10 cellular contexts compared by ENCODE assay signal in genomic region chr20:31708839-31709534, GRCh38. TPM values are rescaled to one million over a fixed set of nuclear protein-coding genes. Genes with fewer than 3 reads are reported as not detected.
DNase-seq lines count a peak whose midpoint lies in the region; ATAC-seq, FAIRE-seq and TF ChIP-seq lines count a peak whose summit lies in the region.
"Had no signal": no experiment of that assay in that cellular context is flagged by ENCODE, and none has a peak within 500 bp of the region (broad histone marks: within the 10 kb centered on the region; RNA-seq: fewer than 3 reads in every experiment).

No MANE protein-coding gene starts in this region.

- H3K36me3 ChIP-seq in left ventricle myocardium inferior (peaks cover 40% of the 10 kb centered on the region), upper lobe of right lung (peaks cover 49% of the 10 kb centered on the region)

- TF ChIP-seq CTCF in left ventricle myocardium inferior (IDR thresholded peaks at IDR 0.05; ENCODE audit: borderline replicate concordance) (no peak), RWPE1 (conservative IDR thresholded peaks at IDR 0.05; ENCODE audit: low read depth) (no peak), upper lobe of right lung (IDR thresholded peaks at IDR 0.05) (no peak)

- POLR2A ChIA-PET in RWPE1 (lab: Yijun Ruan, JAX; ENCODE audit: low non-redundant PET) = interaction anchor here (0.6 kb wide), 1 partner anchor 9 kb away, joined by 4 read pairs; no protein-coding TSS in a partner anchor

- no peak for FAIRE-seq in HTR-8/SVneo (lab: Jason Lieb, UNC)

- no peaks in the 10 kb centered on the region for H3K27me3 ChIP-seq in left ventricle myocardium inferior (ENCODE audit: low read depth)
- no peaks in the 10 kb centered on the region for H3K27me3 ChIP-seq in layer of hippocampus (ENCODE audit: control insufficient read depth, insufficient read depth, low read length)
- no peaks in the 10 kb centered on the region for H3K27me3 ChIP-seq in upper lobe of right lung

- no peak for DNase-seq in left ventricle myocardium inferior
- DNase-seq in cardiac septum (ENCODE audit: low spot score) = no peak
- DNase-seq in RWPE1 (ENCODE audit: low spot score) = no peak
- DNase-seq in upper lobe of right lung = no peak
- no peak for DNase-seq in AG08395 (ENCODE audit: low spot score)
- DNase-seq in HTR-8/SVneo (ENCODE audit: insufficient read length, low spot score) = no peak
- DNase-seq: central memory CD4-positive, alpha-beta T cell; midbrain had no signal

- peak overlapping the region; percentile 27 for H3K4me3 ChIP-seq in left ventricle myocardium inferior
- H3K4me3 ChIP-seq in upper lobe of right lung = no peak overlapping the region

- no peak for ATAC-seq in upper lobe of right lung
- no peak for ATAC-seq in HG03520 (IDR thresholded peaks at IDR 0.05; ENCODE audit: unreplicated experiment)

- peak overlapping the region; percentile 99 for H3K27ac ChIP-seq in left ventricle myocardium inferior (replicated peaks)
- H3K27ac ChIP-seq in RWPE1 = peak overlapping the region; percentile 93
- peak overlapping the region; percentile 74 for H3K27ac ChIP-seq in layer of hippocampus (ENCODE audit: low read depth, low read length)
- peak overlapping the region; percentile 31 for H3K27ac ChIP-seq in upper lobe of right lung

- intact Hi-C loops in left ventricle myocardium inferior (cut with micrococcal nuclease) = no loop called here
- intact Hi-C loops in cardiac septum (cut with DNase I) = no loop called here
- intact Hi-C loops in upper lobe of right lung (cut with DNase I) = no loop called here

- CTCF ChIA-PET in RWPE1 (lab: Yijun Ruan, JAX) = interaction anchor here (0.5 to 1.1 kb wide), 3 partner anchors 47 to 776 kb away, joined by 4 to 6 read pairs (median 4); no protein-coding TSS in a partner anchor

- H3K9me3 ChIP-seq in left ventricle myocardium inferior (replicated peaks) (no peaks in the 10 kb centered on the region), upper lobe of right lung (no peaks in the 10 kb centered on the region)

- H3K4me1 ChIP-seq in left ventricle myocardium inferior = peaks cover 100% of the 10 kb centered on the region
- H3K4me1 ChIP-seq in upper lobe of right lung = peaks cover 90% of the 10 kb centered on the region

RNA-seq across cellular contexts. Expression of gene BCL2L1, which starts 13.7 kb away (rescaled TPM):
- total RNA-seq in left ventricle myocardium inferior (53.2 TPM), cardiac septum (42.5 TPM), upper lobe of right lung (174 TPM)

RNA-seq across cellular contexts. Expression of gene TPX2, which starts 30.1 kb away (rescaled TPM):
- 0.71 TPM for total RNA-seq in left ventricle myocardium inferior
- total RNA-seq in cardiac septum = 0.78 TPM
- 1.6 TPM for total RNA-seq in upper lobe of right lung

Comparison
In these comparisons a context has a peak if more than half of its experiments do, and no peak if none do; other contexts are left out.
1. H3K27ac ChIP-seq: peak in every context shown above with its lines; median percentile 99 in left ventricle myocardium inferior; 93 in RWPE1; 74 in layer of hippocampus; 31 in upper lobe of right lung.